Comparison of ENCODE assay signal across 1 cellular context in genomic region chr12:120231316-120232011, GRCh38.
TF ChIP-seq lines count a peak whose summit lies in the region.

No MANE protein-coding gene starts in this region.

TF ChIP-seq in IMR-90, 13 proteins besides CTCF, POLR2A, EP300 and RAD21 (continued from another document):
- TF ChIP-seq USF2 (IDR thresholded peaks at IDR 0.05; ENCODE audit: low read depth, low read length) (no peak; the same call in 1 of the 2 replicates), FOS (IDR thresholded peaks at IDR 0.05; ENCODE audit: low read depth, low read length) (peak; percentile 77), CEBPB (IDR thresholded peaks at IDR 0.05; ENCODE audit: low read depth, low read length) (peak; percentile 58; the same call in 1 of the 2 replicates), RCOR1 (IDR thresholded peaks at IDR 0.05; ENCODE audit: insufficient replicate concordance, low read length) (peak; percentile 66), RFX5 (IDR thresholded peaks at IDR 0.05; ENCODE audit: low read depth, low read length) (no peak), BHLHE40 (IDR thresholded peaks at IDR 0.05; ENCODE audit: low read depth, low read length) (peak; percentile 62)
